ENCODE assay signal across 31 cellular contexts in genomic region chr2:241025639-241026038, GRCh38.
"Had no signal": no experiment of that assay in that cellular context is flagged by ENCODE, and none has a peak within 500 bp of the region (broad histone marks: within the 10 kb centered on the region; RNA-seq: fewer than 3 reads in every experiment).

No MANE protein-coding gene starts in this region.

- FAIRE-seq: astrocyte, endothelial cell of umbilical vein, frontal cortex had no signal

- H3K4me3 ChIP-seq: left lung, lung, skin epidermis, upper lobe of left lung, vagina had no signal

- H3K27ac ChIP-seq: brain microvascular endothelial cell, left lung, skin epidermis, upper lobe of left lung, vagina, WERI-Rb-1 had no signal

- DNase-seq: activated CD4-positive, alpha-beta memory T cell treated with anti-CD3 and anti-CD28 coated beads, Interleukin-2, amount 10 ng/mL, durations not matched to agents 7 days and 5 days; activated CD4-positive, alpha-beta T cell treated with anti-CD3 and anti-CD28 coated beads, Interleukin-2, amount 10 ng/mL, durations not matched to agents 24 days and 14 days; activated CD4-positive, CD25-positive, alpha-beta regulatory T cell treated with anti-CD3 and anti-CD28 coated beads, Interleukin-2, amount 50 U/mL, for 72 hours; activated gamma-delta T cell treated with Interleukin-2 at 50 U/mL for 16 hours; activated naive CD4-positive, alpha-beta T cell treated with anti-CD3 and anti-CD28 coated beads, Interleukin-2, amount 50 U/mL, for 16 hours; activated T-cell treated with anti-CD3 and anti-CD28 coated beads, Interleukin-2, amount 50 U/mL, for 4 hours; amniotic stem cell; brain microvascular endothelial cell; cortex of kidney; kidney glomerular epithelial cell; left lung; mesendoderm; posterior cingulate gyrus; stimulated activated CD4-positive, alpha-beta T cell treated with anti-CD3 and anti-CD28 coated beads, Interleukin-12 subunit alpha, Interleukin-12 subunit beta, amount 100 ng/mL, for 4 hours; stimulated activated CD4-positive, alpha-beta T cell treated with anti-CD3 and anti-CD28 coated beads, Interleukin-4, amount 100 ng/mL, for 24 hours; stimulated activated naive CD8-positive, alpha-beta T cell treated with anti-CD3 and anti-CD28 coated beads, Interleukin-15, amount 100 ng/mL, for 72 hours; substantia nigra; T-helper 17 cell; T1000; upper lobe of left lung; WERI-Rb-1 had no signal

- H3K4me1 ChIP-seq: left lung, upper lobe of left lung, vagina had no signal

- H3K36me3 ChIP-seq: brain microvascular endothelial cell, left lung, vagina, WERI-Rb-1 had no signal

- H3K27me3 ChIP-seq: brain microvascular endothelial cell, left lung, upper lobe of left lung, vagina had no signal

- ATAC-seq: activated T-cell treated with anti-CD3 and anti-CD28 coated beads, Interleukin-2, amount 50 U/mL, for 4 hours; activated T-helper 17 cell treated with anti-CD3 and anti-CD28 coated beads, Interleukin-2, amount 50 U/mL, for 72 hours; left lung; natural killer cell treated with Interleukin-12 subunit alpha and Interleukin-12 subunit beta and Interleukin-15 and Interleukin-18, amount 100 ng/mL, for 72 hours; sciatic nerve; stimulated activated memory B cell treated with anti-CD40 and anti-IgM and Interleukin-4, amounts not matched to agents 10 μg/mL and 1 μg/mL and 100 μg/mL, for 72 hours; stimulated activated naive CD8-positive, alpha-beta T cell treated with anti-CD3 and anti-CD28 coated beads, Interleukin-15, amount 100 ng/mL, for 72 hours; T-helper 17 cell had no signal
